ENCODE assay signal across 8 cellular contexts in the genomic region with DNA sequence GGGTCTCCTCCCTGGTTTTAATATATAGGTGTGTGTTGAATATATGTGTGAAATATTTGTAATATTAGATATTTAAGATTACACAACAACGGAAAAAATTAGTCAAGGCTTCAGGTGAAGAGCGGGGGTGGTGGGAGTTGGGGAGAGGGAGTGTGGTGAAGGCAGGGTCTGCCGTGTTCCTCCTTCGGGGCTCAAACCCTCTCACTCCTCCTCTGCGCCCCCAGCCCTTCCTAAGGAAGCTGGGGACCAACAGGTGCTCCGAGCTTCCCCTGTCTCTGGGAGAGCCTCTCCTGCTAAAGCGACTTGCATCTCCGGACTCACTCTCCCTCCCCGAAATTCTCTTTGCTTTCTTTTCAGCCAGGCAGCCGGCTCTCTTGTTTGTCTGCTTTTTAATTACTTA. TPM values are rescaled to one million over a fixed set of nuclear protein-coding genes. Genes with fewer than 3 reads are reported as not detected.
DNase-seq lines count a peak whose midpoint lies in the region; TF ChIP-seq lines count a peak whose summit lies in the region.

No MANE protein-coding gene starts in this region.

- H3K27me3 Mint-ChIP-seq in progenitor cell of endocrine pancreas: peaks cover 24% of the 10 kb centered on the region

- H3K4me3 ChIP-seq in GM06990 (replicated peaks; ENCODE audit: low read depth, low read length) (peak overlapping the region; percentile 54), NT2/D1 (ENCODE audit: insufficient read length, low read depth) (peak overlapping the region; percentile 54), fibroblast of lung (replicated peaks in 1 of 4; ENCODE audit: control extremely low read depth in 1 of 4, insufficient read depth in 1 of 4, low read depth in 3 of 4, low read length in 4 of 4) (peak overlapping the region in 3 of 4 experiments; percentile 74 to 83 (median 81)), brain microvascular endothelial cell (ENCODE audit: low read depth, low read length) (no peak overlapping the region)

- peak overlapping the region; percentile 76 for H3K9ac ChIP-seq in NT2/D1 (ENCODE audit: insufficient read length, low read depth)
- H3K9ac ChIP-seq in fibroblast of lung (ENCODE audit: insufficient read depth, low read length): no peak overlapping the region

- peak overlapping the region; percentile 88 for H3K4me3 Mint-ChIP-seq in progenitor cell of endocrine pancreas (ENCODE audit: low read depth)

- no peak for DNase-seq in GM06990 (ENCODE audit: extremely low read depth, insufficient read length)
- DNase-seq in NT2/D1 (ENCODE audit: low read depth, low spot score): no peak
- no peak for DNase-seq in fibroblast of lung (ENCODE audit: low read depth in 2 of 2)
- peak; percentile 14 for DNase-seq in progenitor cell of endocrine pancreas (ENCODE audit: low spot score, unreplicated experiment)
- DNase-seq in HK-2 (ENCODE audit: unreplicated experiment): no peak
- no peak for DNase-seq in brain microvascular endothelial cell
- DNase-seq in SW480 (ENCODE audit: low spot score): no peak
- no peak for DNase-seq in GM20000 (ENCODE audit: low spot score)

- in situ Hi-C loops in brain microvascular endothelial cell (cut with HindIII; ENCODE audit: low pct_ligation_motif_present, low sequenced_read_pairs): no loop called here

- TF ChIP-seq CTCF in GM06990 (IDR thresholded peaks at IDR 0.05; ENCODE audit: insufficient read depth, low read length, poor library complexity, severe bottlenecking) (no peak), fibroblast of lung (conservative IDR thresholded peaks at IDR 0.05 in 1 of 2, IDR thresholded peaks at IDR 0.05 in 1 of 2; ENCODE audit: low read depth in 1 of 2, low read length in 2 of 2) (no peak), progenitor cell of endocrine pancreas (IDR thresholded peaks at IDR 0.05; ENCODE audit: unreplicated experiment) (no peak), brain microvascular endothelial cell (IDR thresholded peaks at IDR 0.05; ENCODE audit: low read depth, low read length, missing control alignments) (no peak), GM20000 (IDR thresholded peaks at IDR 0.05; ENCODE audit: extremely low read depth, missing control alignments) (no peak)

- no peaks in the 10 kb centered on the region for H3K79me2 ChIP-seq in fibroblast of lung (ENCODE audit: control insufficient read depth, insufficient read depth, low read length)

- H3K9me3 ChIP-seq in NT2/D1 (ENCODE audit: insufficient read depth, low read length) (no peaks in the 10 kb centered on the region), fibroblast of lung (ENCODE audit: control insufficient read depth, insufficient read depth, low read depth, low read length) (no peaks in the 10 kb centered on the region)

- H3K9me3 Mint-ChIP-seq in progenitor cell of endocrine pancreas (ENCODE audit: low read depth): no peaks in the 10 kb centered on the region

- H4K20me1 ChIP-seq in fibroblast of lung (ENCODE audit: control insufficient read depth, extremely low read depth, insufficient read depth, low read length): no peaks in the 10 kb centered on the region

- H3K27ac Mint-ChIP-seq in progenitor cell of endocrine pancreas: peak overlapping the region; percentile 98

- no peak overlapping the region for H2AFZ ChIP-seq in fibroblast of lung (ENCODE audit: low read length)

- H3K27ac ChIP-seq in fibroblast of lung (ENCODE audit: insufficient read depth, low read length): no peak overlapping the region
- H3K27ac ChIP-seq in brain microvascular endothelial cell: no peak overlapping the region

- peak overlapping the region; percentile 79 for H3K4me2 ChIP-seq in fibroblast of lung (ENCODE audit: extremely low read depth, insufficient read depth, low read length)

- no peaks in the 10 kb centered on the region for H3K36me3 Mint-ChIP-seq in progenitor cell of endocrine pancreas (ENCODE audit: insufficient read depth)

- peaks cover 3% of the 10 kb centered on the region for H3K4me1 ChIP-seq in NT2/D1 (ENCODE audit: insufficient read depth, insufficient read length)
- H3K4me1 ChIP-seq in fibroblast of lung (ENCODE audit: control insufficient read depth, extremely low read depth, insufficient read depth, low read length): no peaks in the 10 kb centered on the region

- no peaks in the 10 kb centered on the region for H3K36me3 ChIP-seq in GM06990 (ENCODE audit: control insufficient read depth, insufficient read depth, low read length)
- no peaks in the 10 kb centered on the region for H3K36me3 ChIP-seq in NT2/D1 (ENCODE audit: insufficient read depth, insufficient read length, low read length)
- no peaks in the 10 kb centered on the region for H3K36me3 ChIP-seq in fibroblast of lung (ENCODE audit: control insufficient read depth, insufficient read depth, low read length)
- H3K36me3 ChIP-seq in brain microvascular endothelial cell (replicated peaks): no peaks in the 10 kb centered on the region

- H3K27me3 ChIP-seq in GM06990 (replicated peaks; ENCODE audit: control insufficient read depth, insufficient read depth, low read length): no peaks in the 10 kb centered on the region; the same call in 1 of the 2 replicates
- peaks cover 38% of the 10 kb centered on the region for H3K27me3 ChIP-seq in NT2/D1 (ENCODE audit: insufficient read depth, insufficient read length)
- peaks cover 2% of the 10 kb centered on the region for H3K27me3 ChIP-seq in fibroblast of lung (ENCODE audit: control insufficient read depth, insufficient read depth, low read length)
- H3K27me3 ChIP-seq in brain microvascular endothelial cell (replicated peaks): peaks cover 46% of the 10 kb centered on the region

- peaks cover 4% of the 10 kb centered on the region for H3K4me1 Mint-ChIP-seq in progenitor cell of endocrine pancreas (ENCODE audit: low read depth)

RNA-seq across cellular contexts. Expression of a gene that starts 0.9 kb away (rescaled TPM):
- total RNA-seq in fibroblast of lung (27.7 and 86.0 TPM in 2 replicates), progenitor cell of endocrine pancreas (147 and 154 TPM in 2 replicates)
- 15.4 and 84.0 TPM in 2 replicates for polyA plus RNA-seq in fibroblast of lung
- polyA plus RNA-seq in fibroblast of lung (2012): 12.1 and 52.4 TPM in 2 replicates
- polyA minus RNA-seq in fibroblast of lung (ENCODE audit: low replicate concordance): 1.3 and 48.5 TPM in 2 replicates
